13 cellular contexts compared by ENCODE assay signal in the genomic region with DNA sequence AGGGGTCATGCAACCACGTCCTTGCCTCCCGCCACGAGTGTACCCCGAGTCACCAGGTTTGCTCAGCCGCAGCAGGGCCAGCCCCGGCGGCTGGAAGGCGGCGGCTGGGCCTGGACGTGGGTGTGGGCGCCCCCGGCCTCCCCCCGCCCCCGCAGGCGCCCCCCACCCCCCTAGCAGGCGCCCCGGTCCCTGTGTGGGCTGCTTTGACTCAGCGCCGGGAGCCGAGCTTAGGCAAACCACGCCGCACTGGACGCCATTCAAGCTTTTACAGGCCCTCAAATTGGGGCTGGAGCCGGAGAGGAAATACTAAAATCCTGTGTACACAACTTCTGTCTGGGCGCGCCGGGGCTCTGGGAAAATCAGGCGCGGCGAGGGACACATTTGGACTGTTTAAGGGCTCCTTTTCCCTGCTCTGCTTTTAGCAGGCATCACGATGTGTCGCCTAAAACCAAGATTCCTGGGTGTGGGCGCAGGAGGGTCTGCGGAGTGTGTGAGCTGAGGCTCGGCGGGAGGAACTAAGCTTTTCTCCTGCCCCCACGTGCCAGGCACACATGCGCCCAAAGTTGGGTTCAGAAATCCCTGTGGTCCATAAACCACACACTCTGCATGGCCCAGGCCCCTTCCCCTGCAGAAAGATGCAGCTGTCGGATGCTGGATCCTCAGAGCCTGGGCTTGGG. TPM values are rescaled to one million over a fixed set of nuclear protein-coding genes. Genes with fewer than 3 reads are reported as not detected.
A peak's percentile ranks its signal among the peaks of the same experiment; 100 is the strongest.
DNase-seq lines count a peak whose midpoint lies in the region; ATAC-seq and TF ChIP-seq lines count a peak whose summit lies in the region.
"Had no signal": no experiment of that assay in that cellular context is flagged by ENCODE, and none has a peak within 500 bp of the region (broad histone marks: within the 10 kb centered on the region; RNA-seq: fewer than 3 reads in every experiment).

No MANE protein-coding gene starts in this region.

- TF ChIP-seq CTCF in fibroblast of the aortic adventitia (IDR thresholded peaks at IDR 0.05; ENCODE audit: insufficient read depth, low read length): no peak
- no peak for TF ChIP-seq CTCF in psoas muscle (IDR thresholded peaks at IDR 0.05)

- H3K4me1 ChIP-seq in SJCRH30: peaks cover 19% of the 10 kb centered on the region
- H3K4me1 ChIP-seq in psoas muscle: peaks cover 3% of the 10 kb centered on the region

- DNase-seq in DMS153 treated with DMSO at 0.1 percent for 48 hours (lab: John Stamatoyannopoulos, UW; ENCODE audit: unreplicated experiment) (peak; percentile 61), SJCRH30 (peak; percentile 87 to 90), fibroblast of the aortic adventitia (ENCODE audit: low read depth) (peak; percentile 71), psoas muscle (peak; percentile 63 to 67), SIG-M5 (lab: John Stamatoyannopoulos, UW) (no peak), NCI-H345 treated with DMSO at 0.1 percent for 48 hours (lab: John Stamatoyannopoulos, UW; ENCODE audit: unreplicated experiment) (no peak)
- DNase-seq: activated CD8-positive, alpha-beta T cell treated with anti-CD3 and anti-CD28 coated beads, Interleukin-2, amount 10 ng/mL, durations not matched to agents 7 days and 5 days; naive B cell; NCI-H1694; RPMI8226; stimulated activated CD4-positive, alpha-beta T cell treated with anti-CD3 and anti-CD28 coated beads, Interleukin-4, amount 100 ng/mL, for 24 hours had no signal

- H3K9me3 ChIP-seq in SJCRH30 (replicated peaks): no peaks in the 10 kb centered on the region
- no peaks in the 10 kb centered on the region for H3K9me3 ChIP-seq in psoas muscle

- 32 to 69% (median 45%) methylated on average over 35 to 39 of the region's 39 CpGs for WGBS in psoas muscle, 3 donors

- H3K4me3 ChIP-seq in SJCRH30 (peak overlapping the region; percentile 29), fibroblast of the aortic adventitia (ENCODE audit: low read depth, low read length) (no peak overlapping the region), psoas muscle (no peak overlapping the region)

- H3K36me3 ChIP-seq in SJCRH30: no peaks in the 10 kb centered on the region
- H3K36me3 ChIP-seq in psoas muscle (ENCODE audit: insufficient read depth in 1 of 2, low read depth in 1 of 2): no peaks in the 10 kb centered on the region

- ATAC-seq in psoas muscle (no peak), GM19467 (IDR thresholded peaks at IDR 0.05; ENCODE audit: unreplicated experiment) (no peak), HG02973 (IDR thresholded peaks at IDR 0.05; ENCODE audit: unreplicated experiment) (no peak)
- ATAC-seq: activated CD8-positive, alpha-beta T cell treated with anti-CD3 and anti-CD28 coated beads, Interleukin-2, amount 10 ng/mL, durations not matched to agents 7 days and 5 days had no signal

- no peaks in the 10 kb centered on the region for H3K27me3 ChIP-seq in SJCRH30
- no peaks in the 10 kb centered on the region for H3K27me3 ChIP-seq in psoas muscle (ENCODE audit: insufficient read depth in 3 of 3, low read length in 2 of 3)

- H3K27ac ChIP-seq in SJCRH30 (peak overlapping the region; percentile 81), psoas muscle (no peak overlapping the region)

- intact Hi-C loops in psoas muscle (cut with DNase I): loop anchor here in 1 of 2 donors (5.0 kb wide), 2 partner anchors 64 to 174 kb away; no protein-coding TSS in a partner anchor

RNA-seq across cellular contexts. Expression of a gene that starts 57.5 kb away (rescaled TPM):
- total RNA-seq in SJCRH30 (2014; rRNA removed; shearing (Covaris generic)): 98.9 and 107 TPM in 2 replicates
- 17.0 and 22.0 TPM in 2 replicates for total RNA-seq in fibroblast of the aortic adventitia (ENCODE audit: low replicate concordance)
- 10 to 100 TPM; 22.0 to 82.1 (median 57.3) TPM for total RNA-seq in psoas muscle
- polyA plus RNA-seq in psoas muscle: 10 to 100 TPM; 48.7 to 77.2 (median 59.4) TPM

Comparison
In these comparisons a context has a peak if more than half of its experiments do, and no peak if none do; other contexts are left out.
1. DNase-seq: peak in DMS153 treated with DMSO at 0.1 percent for 48 hours (single experiment), SJCRH30 (2 of 2), fibroblast of the aortic adventitia (single experiment) and psoas muscle (2 of 2); none in SIG-M5 (single experiment) and NCI-H345 treated with DMSO at 0.1 percent for 48 hours (single experiment).